ENCODE assay signal across 18 cellular contexts in genomic region chr12:66195242-66195641, GRCh38.
"Had no signal": no experiment of that assay in that cellular context is flagged by ENCODE, and none has a peak within 500 bp of the region (broad histone marks: within the 10 kb centered on the region; RNA-seq: fewer than 3 reads in every experiment).

No MANE protein-coding gene starts in this region.

- H3K4me1 Mint-ChIP-seq: activated CD8-positive, alpha-beta memory T cell treated with anti-CD3 and anti-CD28 coated beads, Interleukin-2, amount 10 ng/mL, durations not matched to agents 7 days and 5 days; activated naive CD8-positive, alpha-beta T cell treated with anti-CD3 and anti-CD28 coated beads, Interleukin-2, amount 10 ng/mL, durations not matched to agents 7 days and 5 days had no signal

- DNase-seq: activated CD8-positive, alpha-beta memory T cell treated with anti-CD3 and anti-CD28 coated beads, Interleukin-2, amount 10 ng/mL, durations not matched to agents 7 days and 5 days; activated effector memory CD4-positive, alpha-beta T cell treated with anti-CD3 and anti-CD28 coated beads, Interleukin-2, amount 50 U/mL, for 16 hours; activated naive CD8-positive, alpha-beta T cell treated with anti-CD3 and anti-CD28 coated beads, Interleukin-2, amount 10 ng/mL, durations not matched to agents 7 days and 5 days; activated T-cell treated with anti-CD3 and anti-CD28 coated beads, Interleukin-2, amount 50 U/mL, for 24 hours; esophagus squamous epithelium; foreskin fibroblast; glutamatergic neuron; immature natural killer cell; left colon; mammary epithelial cell; mucosa of descending colon; psoas muscle; right lobe of liver; stimulated activated CD4-positive, alpha-beta T cell treated with anti-CD3 and anti-CD28 coated beads, Interleukin-2, amount 100 ng/mL, for 24 hours; stimulated activated naive CD8-positive, alpha-beta T cell treated with anti-CD3 and anti-CD28 coated beads, Interleukin-15, Interleukin-2, amounts not matched to agents 100 U/mL and 50 U/mL, for 24 hours; T-helper 17 cell had no signal

- H3K9me3 ChIP-seq: ascending aorta, mucosa of descending colon had no signal

- H3K36me3 Mint-ChIP-seq: activated CD8-positive, alpha-beta memory T cell treated with anti-CD3 and anti-CD28 coated beads, Interleukin-2, amount 10 ng/mL, durations not matched to agents 7 days and 5 days; activated naive CD8-positive, alpha-beta T cell treated with anti-CD3 and anti-CD28 coated beads, Interleukin-2, amount 10 ng/mL, durations not matched to agents 7 days and 5 days had no signal

- H3K36me3 ChIP-seq: esophagus squamous epithelium, right lobe of liver had no signal

- ATAC-seq: activated CD8-positive, alpha-beta memory T cell treated with anti-CD3 and anti-CD28 coated beads, Interleukin-2, amount 10 ng/mL, durations not matched to agents 7 days and 5 days; left colon; mucosa of descending colon; psoas muscle; right lobe of liver; stimulated activated naive CD8-positive, alpha-beta T cell treated with anti-CD3 and anti-CD28 coated beads, Interleukin-15, Interleukin-2, amounts not matched to agents 100 U/mL and 50 U/mL, for 24 hours; T-helper 17 cell had no signal

- H3K4me3 Mint-ChIP-seq: activated CD8-positive, alpha-beta memory T cell treated with anti-CD3 and anti-CD28 coated beads, Interleukin-2, amount 10 ng/mL, durations not matched to agents 7 days and 5 days; activated naive CD8-positive, alpha-beta T cell treated with anti-CD3 and anti-CD28 coated beads, Interleukin-2, amount 10 ng/mL, durations not matched to agents 7 days and 5 days; activated T-cell treated with anti-CD3 and anti-CD28 coated beads, Interleukin-2, amount 50 U/mL, for 24 hours; immature natural killer cell; nephron; T-helper 17 cell had no signal

- H3K27me3 ChIP-seq: ascending aorta, esophagus squamous epithelium had no signal

- H3K27ac ChIP-seq: ascending aorta, psoas muscle, right lobe of liver had no signal

- H3K4me3 ChIP-seq: ascending aorta, esophagus squamous epithelium, mucosa of descending colon, psoas muscle, right lobe of liver had no signal

- H3K27ac Mint-ChIP-seq: activated CD8-positive, alpha-beta memory T cell treated with anti-CD3 and anti-CD28 coated beads, Interleukin-2, amount 10 ng/mL, durations not matched to agents 7 days and 5 days; activated naive CD8-positive, alpha-beta T cell treated with anti-CD3 and anti-CD28 coated beads, Interleukin-2, amount 10 ng/mL, durations not matched to agents 7 days and 5 days; activated T-cell treated with anti-CD3 and anti-CD28 coated beads, Interleukin-2, amount 50 U/mL, for 24 hours; immature natural killer cell; nephron; T-helper 17 cell had no signal

- H3K4me1 ChIP-seq: psoas muscle had no signal

- H3K9me3 Mint-ChIP-seq: nephron had no signal
